ENCODE assay signal across 13 cellular contexts in the genomic region with DNA sequence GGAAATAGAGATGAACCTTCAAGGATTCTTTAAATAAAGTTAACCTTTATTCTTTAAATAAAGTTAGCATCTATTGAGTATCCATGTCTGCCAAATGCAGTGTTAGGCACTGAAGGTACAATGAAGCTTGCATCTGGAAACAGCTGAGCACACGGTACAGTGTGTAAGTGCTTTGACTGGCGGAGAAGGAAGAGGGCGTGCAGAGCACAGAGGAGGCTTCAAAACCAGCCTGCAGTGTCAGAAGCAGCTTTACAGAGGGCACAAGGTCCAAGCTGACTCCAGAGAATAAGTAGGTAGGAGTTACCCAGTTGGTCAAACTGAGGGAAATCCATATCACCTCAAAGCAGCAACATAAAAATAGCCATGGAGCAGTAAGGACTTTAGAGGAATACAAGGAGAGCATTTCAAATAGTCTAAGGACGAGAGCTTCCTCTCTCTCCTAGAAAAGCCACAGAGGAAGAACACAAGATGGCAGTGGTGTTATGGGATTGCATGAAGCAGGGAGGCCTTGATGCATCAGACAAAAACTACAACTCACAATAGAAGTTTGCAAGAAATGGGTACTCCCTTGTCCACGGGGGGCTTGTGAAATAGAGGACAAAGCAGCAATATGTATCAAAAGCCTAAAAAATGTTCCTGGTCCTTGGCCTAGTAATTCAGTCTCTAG.
DNase-seq lines count a peak whose midpoint lies in the region; ATAC-seq and TF ChIP-seq lines count a peak whose summit lies in the region.
"Had no signal": no experiment of that assay in that cellular context is flagged by ENCODE, and none has a peak within 500 bp of the region (broad histone marks: within the 10 kb centered on the region; RNA-seq: fewer than 3 reads in every experiment).

No MANE protein-coding gene starts in this region.

- H3K4me3 ChIP-seq in Panc1 (ENCODE audit: low read depth in 2 of 2, low read length in 2 of 2), result no peak overlapping the region
- H3K4me3 ChIP-seq in fibroblast of mammary gland (ENCODE audit: control insufficient read depth, low read depth, low read length), result no peak overlapping the region
- H3K4me3 ChIP-seq in gastrocnemius medialis, result no peak overlapping the region
- H3K4me3 ChIP-seq: body of pancreas, lung had no signal

- H3K4me1 ChIP-seq in Panc1 (ENCODE audit: control insufficient read depth, insufficient read depth, low read length) (no peaks in the 10 kb centered on the region), gastrocnemius medialis (no peaks in the 10 kb centered on the region)
- H3K4me1 ChIP-seq: body of pancreas had no signal

- ATAC-seq in Panc1 (peak; percentile 63; the same call in 1 of the 2 replicates), gastrocnemius medialis (peak in 1 of 2 donors; percentile 64)
- ATAC-seq: body of pancreas, sciatic nerve had no signal

- H3K27ac ChIP-seq in Panc1 (ENCODE audit: low read length) (no peak overlapping the region), gastrocnemius medialis (no peak overlapping the region)
- H3K27ac ChIP-seq: body of pancreas had no signal

- BruUV-seq in Panc1 (replicated peaks; lab: Mats Ljungman, UMichigan), result no TSS peak

- intact Hi-C loops in Panc1 (cut with micrococcal nuclease; ENCODE audit: unreplicated experiment) (no loop called here), gastrocnemius medialis (cut with DNase I; ENCODE audit: low total_unique reads) (no loop called here)

- TF ChIP-seq CTCF in Panc1 (IDR thresholded peaks at IDR 0.05) (peak; percentile 45), fibroblast of mammary gland (conservative IDR thresholded peaks at IDR 0.05; ENCODE audit: control insufficient read depth, insufficient read depth, low read depth, low read length) (peak; percentile 46), gastrocnemius medialis (IDR thresholded peaks at IDR 0.05 in 4 of 5, conservative IDR thresholded peaks at IDR 0.05 in 1 of 5) (peak in 4 of 5 experiments; percentile 7 to 29 (median 18))

- H3K27me3 ChIP-seq in Panc1 (ENCODE audit: control insufficient read depth, insufficient read depth, low read length) (0 out of 2 replicates have a peak, but pooled peaks cover 4% of the 10 kb centered on the region), gastrocnemius medialis (no peaks in the 10 kb centered on the region)
- H3K27me3 ChIP-seq: body of pancreas had no signal

- CTCF ChIA-PET in Panc1 (lab: Charles Lee), result interaction anchor here (2.0 kb wide), 1 partner anchor 138 kb away, joined by 14 read pairs; no protein-coding TSS in a partner anchor

- H3K36me3 ChIP-seq in Panc1 (ENCODE audit: control insufficient read depth, insufficient read depth, low read length), result no peaks in the 10 kb centered on the region
- no peaks in the 10 kb centered on the region for H3K36me3 ChIP-seq in gastrocnemius medialis

- in situ Hi-C loops in Panc1 (cut with HindIII; ENCODE audit: low pct_unique_long_range_greater_than_20kb, low sequenced_read_pairs), result no loop called here
- in situ Hi-C loops in gastrocnemius medialis (cut with MboI; ENCODE audit: low sequenced_read_pairs in 4 of 4), result no loop called here

- peak; percentile 12 for DNase-seq in SIG-M5 treated with dmso at 0.1 percent for 504 hours (lab: John Stamatoyannopoulos, UW; ENCODE audit: unreplicated experiment)
- DNase-seq in SIG-M5 (lab: John Stamatoyannopoulos, UW), result no peak
- no peak for DNase-seq in Panc1 (ENCODE audit: low read depth, low spot score)
- DNase-seq in fibroblast of mammary gland (ENCODE audit: low read depth), result peak; percentile 57
- DNase-seq in gastrocnemius medialis, result no peak
- DNase-seq in NCI-H82 treated with DMSO at 0.1 percent for 48 hours (lab: John Stamatoyannopoulos, UW; ENCODE audit: unreplicated experiment), result no peak
- DNase-seq in stimulated activated CD4-positive, alpha-beta T cell treated with anti-CD3 and anti-CD28 coated beads, Interleukin-4, amount 100 ng/mL, for 1 hour, result no peak
- DNase-seq in AML-193 (lab: John Stamatoyannopoulos, UW), result no peak
- DNase-seq: activated T-cell treated with anti-CD3 and anti-CD28 coated beads, Interleukin-2, amount 50 U/mL, for 24 hours; body of pancreas; NCI-H1417 treated with DMSO at 0.1 percent for 48 hours had no signal

- H3K9me3 ChIP-seq in Panc1 (ENCODE audit: control insufficient read depth, insufficient read depth, low read depth, low read length), result no peaks in the 10 kb centered on the region
- no peaks in the 10 kb centered on the region for H3K9me3 ChIP-seq in gastrocnemius medialis
- H3K9me3 ChIP-seq: body of pancreas had no signal

- POLR2A ChIA-PET in Panc1 (lab: Charles Lee), result no interaction called here

- TF ChIP-seq POLR2A in gastrocnemius medialis (IDR thresholded peaks at IDR 0.05), result no peak

Comparison
In these comparisons a context has a peak if more than half of its experiments do, and no peak if none do; other contexts are left out.
1. DNase-seq: peak in SIG-M5 treated with dmso at 0.1 percent for 504 hours (single experiment) and fibroblast of mammary gland (single experiment); none in SIG-M5 (single experiment), Panc1 (single experiment), gastrocnemius medialis (0 of 2), NCI-H82 treated with DMSO at 0.1 percent for 48 hours (single experiment), stimulated activated CD4-positive, alpha-beta T cell treated with anti-CD3 and anti-CD28 coated beads, Interleukin-4, amount 100 ng/mL, for 1 hour (single experiment) and AML-193 (0 of 2).
2. Peak in every context shown above with its lines, with median percentiles within 50 percentile points of each other: CTCF ChIP-seq.